Comparison of ENCODE assay signal across 1 cellular context in genomic region chr4:123250843-123251242, GRCh38.
TF ChIP-seq lines count a peak whose summit lies in the region.

No MANE protein-coding gene starts in this region.

TF ChIP-seq in HepG2, 621 proteins besides CTCF, POLR2A, EP300 and RAD21 (continued from another document):
- no peak for TF ChIP-seq KIAA2018 (CRISPR knock-in tag; IDR thresholded peaks at IDR 0.05; ENCODE audit: borderline replicate concordance)
- no peak for TF ChIP-seq ZNF292 (CRISPR knock-in tag; IDR thresholded peaks at IDR 0.05; ENCODE audit: borderline replicate concordance, low read depth)
- no peak for TF ChIP-seq ZBTB39 (CRISPR knock-in tag; IDR thresholded peaks at IDR 0.05)
- no peak for TF ChIP-seq CREB1 (IDR thresholded peaks at IDR 0.05)
- TF ChIP-seq CREB1 (CRISPR knock-in tag; IDR thresholded peaks at IDR 0.05): no peak
- no peak for TF ChIP-seq ZNF138 (CRISPR knock-in tag; IDR thresholded peaks at IDR 0.05; ENCODE audit: low read depth)
- TF ChIP-seq CREBL2 (CRISPR knock-in tag; IDR thresholded peaks at IDR 0.05; ENCODE audit: borderline replicate concordance): no peak
- TF ChIP-seq ZNF225 (CRISPR knock-in tag; IDR thresholded peaks at IDR 0.05): no peak
